17 cellular contexts compared by ENCODE assay signal in genomic region chr21:42025392-42026071, GRCh38. TPM values are rescaled to one million over a fixed set of nuclear protein-coding genes. Genes with fewer than 3 reads are reported as not detected.
A peak's percentile ranks its signal among the peaks of the same experiment; 100 is the strongest.
DNase-seq lines count a peak whose midpoint lies in the region; ATAC-seq and TF ChIP-seq lines count a peak whose summit lies in the region.
"Had no signal": no experiment of that assay in that cellular context is flagged by ENCODE, and none has a peak within 500 bp of the region (broad histone marks: within the 10 kb centered on the region; RNA-seq: fewer than 3 reads in every experiment).

No MANE protein-coding gene starts in this region.

- H3K9me3 Mint-ChIP-seq in natural killer cell treated with Interleukin-12 subunit alpha and Interleukin-12 subunit beta and Interleukin-15 and Interleukin-18, amount 100 ng/mL, for 72 hours: no peaks in the 10 kb centered on the region
- H3K9me3 Mint-ChIP-seq in natural killer cell: no peaks in the 10 kb centered on the region
- H3K9me3 Mint-ChIP-seq: T-cell had no signal

- in situ Hi-C loops in astrocyte of the spinal cord (cut with HindIII; ENCODE audit: low sequenced_read_pairs): no loop called here

- no peak overlapping the region for H3K4me3 Mint-ChIP-seq in natural killer cell treated with Interleukin-12 subunit alpha and Interleukin-12 subunit beta and Interleukin-15 and Interleukin-18, amount 100 ng/mL, for 72 hours
- no peak overlapping the region for H3K4me3 Mint-ChIP-seq in natural killer cell
- H3K4me3 Mint-ChIP-seq: T-cell had no signal

- no peak for ATAC-seq in natural killer cell treated with Interleukin-12 subunit alpha and Interleukin-12 subunit beta and Interleukin-15 and Interleukin-18, amount 100 ng/mL, for 72 hours
- ATAC-seq in natural killer cell (no peak), GM18517 (IDR thresholded peaks at IDR 0.05; ENCODE audit: unreplicated experiment) (no peak)
- ATAC-seq: Panc1, T-cell had no signal

- TF ChIP-seq CTCF in natural killer cell (IDR thresholded peaks at IDR 0.05) (no peak), astrocyte of the spinal cord (IDR thresholded peaks at IDR 0.05; ENCODE audit: low read depth, low read length) (no peak)

- H3K27me3 Mint-ChIP-seq in natural killer cell treated with Interleukin-12 subunit alpha and Interleukin-12 subunit beta and Interleukin-15 and Interleukin-18, amount 100 ng/mL, for 72 hours: peaks cover 8 to 11% of the 10 kb centered on the region in 2 donors
- H3K27me3 Mint-ChIP-seq in natural killer cell (ENCODE audit: low read depth in 2 of 2): peaks cover 17 to 25% of the 10 kb centered on the region in 2 donors

- no peak overlapping the region for H3K27ac Mint-ChIP-seq in natural killer cell treated with Interleukin-12 subunit alpha and Interleukin-12 subunit beta and Interleukin-15 and Interleukin-18, amount 100 ng/mL, for 72 hours
- no peak overlapping the region for H3K27ac Mint-ChIP-seq in natural killer cell
- H3K27ac Mint-ChIP-seq: T-cell had no signal

- no peak overlapping the region for H3K4me3 ChIP-seq in astrocyte of the spinal cord (ENCODE audit: low read depth, low read length)
- H3K4me3 ChIP-seq: breast epithelium, HAP-1 had no signal

- intact Hi-C loops in natural killer cell (cut with micrococcal nuclease): no loop called here

- peak; percentile 44 for DNase-seq in natural killer cell treated with Interleukin-12 subunit alpha and Interleukin-12 subunit beta and Interleukin-15 and Interleukin-18, amount 100 ng/mL, for 72 hours (ENCODE audit: low spot score)
- DNase-seq in natural killer cell (no peak), astrocyte of the spinal cord (ENCODE audit: low read depth, low spot score) (peak; percentile 54), left kidney (ENCODE audit: low read depth, low spot score) (peak; percentile 55), T-helper 9 cell (no peak), RKO (ENCODE audit: low spot score) (no peak)
- DNase-seq in stimulated activated naive CD4-positive, alpha-beta T cell (lab: John Stamatoyannopoulos, UW): no peak
- DNase-seq: GF-D8; mesendoderm; NCI-H774; stimulated activated CD4-positive, alpha-beta T cell treated with anti-CD3 and anti-CD28 coated beads, Interleukin-4, amount 100 ng/mL, for 4 hours; T-cell had no signal

- H3K36me3 Mint-ChIP-seq in natural killer cell treated with Interleukin-12 subunit alpha and Interleukin-12 subunit beta and Interleukin-15 and Interleukin-18, amount 100 ng/mL, for 72 hours: no peaks in the 10 kb centered on the region
- no peaks in the 10 kb centered on the region for H3K36me3 Mint-ChIP-seq in natural killer cell
- H3K36me3 Mint-ChIP-seq: T-cell had no signal

- H3K4me1 Mint-ChIP-seq in natural killer cell treated with Interleukin-12 subunit alpha and Interleukin-12 subunit beta and Interleukin-15 and Interleukin-18, amount 100 ng/mL, for 72 hours (ENCODE audit: low read depth in 2 of 2): peaks cover 5 to 6% of the 10 kb centered on the region in 2 donors
- peaks cover 0 to 6% of the 10 kb centered on the region in 2 donors for H3K4me1 Mint-ChIP-seq in natural killer cell

RNA-seq across cellular contexts. Expression of gene ZBTB21, which starts 15.4 kb away (rescaled TPM):
- total RNA-seq in natural killer cell treated with Interleukin-12 subunit alpha and Interleukin-12 subunit beta and Interleukin-15 and Interleukin-18, amount 100 ng/mL, for 72 hours: 10 to 100 TPM; 13.0 to 20.4 TPM
- total RNA-seq in natural killer cell: 100 to 1,000 TPM in 2 of 3 donors, 10 to 100 TPM in 1; 78.2 to 113 (median 100) TPM

RNA-seq across cellular contexts. Expression of gene UMODL1, which starts 45.6 kb away (rescaled TPM):
- not detected for total RNA-seq in natural killer cell treated with Interleukin-12 subunit alpha and Interleukin-12 subunit beta and Interleukin-15 and Interleukin-18, amount 100 ng/mL, for 72 hours
- total RNA-seq in natural killer cell: under 1 TPM in 2 of 3 donors, not detected in 1; 0.14 to 0.28 TPM
- total RNA-seq: breast epithelium, HepG2 had no signal

Comparison
In these comparisons a context has a peak if more than half of its experiments do, and no peak if none do; other contexts are left out.
1. DNase-seq: peak in natural killer cell treated with Interleukin-12 subunit alpha and Interleukin-12 subunit beta and Interleukin-15 and Interleukin-18, amount 100 ng/mL, for 72 hours (single experiment), astrocyte of the spinal cord (single experiment) and left kidney (single experiment); none in natural killer cell (single experiment), stimulated activated naive CD4-positive, alpha-beta T cell (0 of 6), T-helper 9 cell (single experiment) and RKO (single experiment).